Comparison of ENCODE assay signal across 1 cellular context in genomic region chr3:46867550-46867898, GRCh38.
TF ChIP-seq lines count a peak whose summit lies in the region.

No MANE protein-coding gene starts in this region.

TF ChIP-seq in GM23338, 12 proteins besides CTCF, POLR2A, EP300 and RAD21:
- no peak for TF ChIP-seq ZNF462 (CRISPR knock-in tag; IDR thresholded peaks at IDR 0.05)
- TF ChIP-seq CREB1 (CRISPR knock-in tag; IDR thresholded peaks at IDR 0.05; ENCODE audit: low read depth), result no peak
- TF ChIP-seq ZNF331 (CRISPR knock-in tag; IDR thresholded peaks at IDR 0.05; ENCODE audit: low read depth), result no peak
- no peak for TF ChIP-seq JUNB (IDR thresholded peaks at IDR 0.05; ENCODE audit: unreplicated experiment)
- no peak for TF ChIP-seq POLR2AphosphoS5 (IDR thresholded peaks at IDR 0.05; ENCODE audit: low read depth)
- no peak for TF ChIP-seq ZNF114 (CRISPR knock-in tag; IDR thresholded peaks at IDR 0.05)
- TF ChIP-seq ETS1 (IDR thresholded peaks at IDR 0.05), result no peak
- TF ChIP-seq NANOG (IDR thresholded peaks at IDR 0.05; ENCODE audit: borderline replicate concordance), result no peak
- no peak for TF ChIP-seq REST (IDR thresholded peaks at IDR 0.05; ENCODE audit: unreplicated experiment)
- TF ChIP-seq STAT1 (IDR thresholded peaks at IDR 0.05; ENCODE audit: unreplicated experiment), result no peak
- TF ChIP-seq EZH2 (IDR thresholded peaks at IDR 0.05; ENCODE audit: low read depth, unreplicated experiment), result no peak
- no peak for TF ChIP-seq EZH2phosphoT487 (IDR thresholded peaks at IDR 0.05; ENCODE audit: unreplicated experiment)
